9 cellular contexts compared by ENCODE assay signal in the genomic region with DNA sequence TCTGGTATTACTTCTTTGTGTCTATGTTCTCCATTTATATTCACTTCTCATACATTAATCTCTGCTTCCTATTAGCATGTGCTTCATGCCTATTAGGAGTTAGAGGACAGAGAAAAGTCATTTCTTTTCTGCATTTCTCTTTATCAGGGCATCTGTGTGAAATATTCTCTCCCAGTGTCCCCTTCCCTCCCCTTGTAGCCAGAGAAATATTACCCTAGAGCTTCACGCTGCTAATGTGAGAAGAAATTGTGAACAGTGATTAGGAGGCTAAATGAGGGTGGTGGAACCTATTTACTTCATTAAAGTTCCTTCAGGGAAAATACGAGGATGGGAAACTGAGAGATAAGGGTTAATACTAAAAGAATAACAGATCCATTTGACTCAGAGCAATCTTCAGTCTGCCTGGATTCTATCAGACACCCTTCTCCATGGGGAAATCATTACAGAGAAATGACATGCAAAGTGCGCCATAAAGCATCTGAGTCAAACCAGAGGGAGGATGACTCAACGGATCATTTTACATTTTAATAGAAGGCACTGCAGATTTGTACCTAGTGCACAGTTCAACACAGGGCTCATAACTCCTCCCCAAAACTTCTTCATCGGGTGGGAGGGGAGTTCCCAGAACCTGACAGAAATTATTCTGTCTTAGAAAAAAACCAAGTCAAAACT.
A peak's percentile ranks its signal among the peaks of the same experiment; 100 is the strongest.
DNase-seq lines count a peak whose midpoint lies in the region; ATAC-seq and TF ChIP-seq lines count a peak whose summit lies in the region.
"Had no signal": no experiment of that assay in that cellular context is flagged by ENCODE, and none has a peak within 500 bp of the region (broad histone marks: within the 10 kb centered on the region; RNA-seq: fewer than 3 reads in every experiment).

No MANE protein-coding gene starts in this region.

- CTCF ChIA-PET in A673 (lab: Charles Lee), result no interaction called here

- H3K27ac ChIP-seq in A673 (ENCODE audit: low read depth, low read length, poor library complexity, severe bottlenecking) (no peak overlapping the region), stomach (no peak overlapping the region), thyroid gland (no peak overlapping the region)

- POLR2A ChIA-PET in A673 (lab: Charles Lee; ENCODE audit: low non-redundant PET), result no interaction called here

- intact Hi-C loops in A673 (cut with micrococcal nuclease; ENCODE audit: unreplicated experiment), result no loop called here
- intact Hi-C loops in activated T-helper 1 cell treated with anti-CD3 and anti-CD28 coated beads, Interleukin-12 subunit alpha, Interleukin-12 subunit beta, Interleukin-2, Interleukin-4 antibody, amounts not matched to agents 30 ng/mL and 10 ng/mL and 1 ng/mL, durations not matched to agents 14 hours and 24 hours and 36 hours (cut with micrococcal nuclease), result loop anchor here (1.0 to 5.0 kb wide), 8 partner anchors 17 to 452 kb away; no protein-coding TSS in a partner anchor
- intact Hi-C loops in left colon (cut with DNase I, micrococcal nuclease), result no loop called here
- intact Hi-C loops in stomach (cut with DNase I; ENCODE audit: low total_unique reads), result no loop called here
- intact Hi-C loops in thyroid gland (cut with DNase I), result no loop called here

- peaks cover 58% of the 10 kb centered on the region for H3K36me3 Mint-ChIP-seq in activated T-helper 1 cell treated with anti-CD3 and anti-CD28 coated beads, Interleukin-12 subunit alpha, Interleukin-12 subunit beta, Interleukin-2, Interleukin-4 antibody, amounts not matched to agents 30 ng/mL and 10 ng/mL and 1 ng/mL, durations not matched to agents 14 hours and 24 hours and 36 hours (ENCODE audit: low read depth)

- H3K27me3 Mint-ChIP-seq in activated T-helper 1 cell treated with anti-CD3 and anti-CD28 coated beads, Interleukin-12 subunit alpha, Interleukin-12 subunit beta, Interleukin-2, Interleukin-4 antibody, amounts not matched to agents 30 ng/mL and 10 ng/mL and 1 ng/mL, durations not matched to agents 14 hours and 24 hours and 36 hours (ENCODE audit: insufficient read depth), result no peaks in the 10 kb centered on the region

- no peak for TF ChIP-seq CTCF in A673 (conservative IDR thresholded peaks at IDR 0.05; ENCODE audit: low read depth, low read length)
- no peak for TF ChIP-seq CTCF in HFF-Myc (IDR thresholded peaks at IDR 0.05; ENCODE audit: low read depth, low read length, missing control alignments)
- no peak for TF ChIP-seq CTCF in stomach (IDR thresholded peaks at IDR 0.05)
- no peak for TF ChIP-seq CTCF in thyroid gland (IDR thresholded peaks at IDR 0.05)

- H3K4me1 ChIP-seq in A673 (ENCODE audit: insufficient read depth, low read length, poor library complexity, severe bottlenecking) (peaks cover 11% of the 10 kb centered on the region), stomach (no peaks in the 10 kb centered on the region), thyroid gland (no peaks in the 10 kb centered on the region)

- DNase-seq in A673 (ENCODE audit: low spot score), result peak; percentile 91
- DNase-seq in HFF-Myc (ENCODE audit: extremely low read depth, low read depth), result peak; percentile 90
- no peak for DNase-seq in activated T-helper 1 cell treated with anti-CD3 and anti-CD28 coated beads, Interleukin-12 subunit alpha, Interleukin-12 subunit beta, Interleukin-2, Interleukin-4 antibody, amounts not matched to agents 30 ng/mL and 10 ng/mL and 1 ng/mL, durations not matched to agents 14 hours and 24 hours and 36 hours (ENCODE audit: low spot score)
- DNase-seq in left colon, result no peak
- DNase-seq in CD1c-positive myeloid dendritic cell (ENCODE audit: extremely low spot score), result no peak
- DNase-seq in stomach, result no peak
- no peak for DNase-seq in thyroid gland
- DNase-seq: effector CD4-positive, alpha-beta T cell had no signal

- no peak overlapping the region for H3K4me3 ChIP-seq in A673 (ENCODE audit: low read depth, low read length, poor library complexity, severe bottlenecking)
- H3K4me3 ChIP-seq in HFF-Myc (replicated peaks; ENCODE audit: low read depth, low read length), result no peak overlapping the region
- H3K4me3 ChIP-seq in stomach, result no peak overlapping the region
- H3K4me3 ChIP-seq in thyroid gland (replicated peaks in 1 of 3), result no peak overlapping the region

- H3K36me3 ChIP-seq in A673 (ENCODE audit: insufficient read depth, low read length, poor library complexity, severe bottlenecking) (no peaks in the 10 kb centered on the region), stomach (no peaks in the 10 kb centered on the region), thyroid gland (no peaks in the 10 kb centered on the region)

- no peak for TF ChIP-seq POLR2A in stomach (IDR thresholded peaks at IDR 0.05)
- no peak for TF ChIP-seq POLR2A in thyroid gland (IDR thresholded peaks at IDR 0.05)

- H3K27ac Mint-ChIP-seq in activated T-helper 1 cell treated with anti-CD3 and anti-CD28 coated beads, Interleukin-12 subunit alpha, Interleukin-12 subunit beta, Interleukin-2, Interleukin-4 antibody, amounts not matched to agents 30 ng/mL and 10 ng/mL and 1 ng/mL, durations not matched to agents 14 hours and 24 hours and 36 hours, result peak overlapping the region; percentile 95

- no peaks in the 10 kb centered on the region for H3K9me3 Mint-ChIP-seq in activated T-helper 1 cell treated with anti-CD3 and anti-CD28 coated beads, Interleukin-12 subunit alpha, Interleukin-12 subunit beta, Interleukin-2, Interleukin-4 antibody, amounts not matched to agents 30 ng/mL and 10 ng/mL and 1 ng/mL, durations not matched to agents 14 hours and 24 hours and 36 hours

- ATAC-seq in left colon (peak; percentile 72), HG02678 (IDR thresholded peaks at IDR 0.05; ENCODE audit: unreplicated experiment) (no peak)

- TF ChIP-seq EP300 in stomach (IDR thresholded peaks at IDR 0.05), result no peak

- no TSS peak for BruUV-seq in A673 (replicated peaks; lab: Mats Ljungman, UMichigan)

- 53 to 78% (median 73%) methylated on average over 5 of the region's 5 CpGs for WGBS in stomach, 5 donors
- 76 to 78% methylated on average over 5 of the region's 5 CpGs for WGBS in thyroid gland, 2 donors

- no peaks in the 10 kb centered on the region for H3K27me3 ChIP-seq in A673 (replicated peaks; ENCODE audit: insufficient read depth, low read depth, low read length, poor library complexity)
- no peaks in the 10 kb centered on the region for H3K27me3 ChIP-seq in stomach
- H3K27me3 ChIP-seq in thyroid gland, result no peaks in the 10 kb centered on the region

- peaks cover 77% of the 10 kb centered on the region for H3K4me1 Mint-ChIP-seq in activated T-helper 1 cell treated with anti-CD3 and anti-CD28 coated beads, Interleukin-12 subunit alpha, Interleukin-12 subunit beta, Interleukin-2, Interleukin-4 antibody, amounts not matched to agents 30 ng/mL and 10 ng/mL and 1 ng/mL, durations not matched to agents 14 hours and 24 hours and 36 hours (ENCODE audit: low read depth)

- peak overlapping the region; percentile 69 for H3K4me3 Mint-ChIP-seq in activated T-helper 1 cell treated with anti-CD3 and anti-CD28 coated beads, Interleukin-12 subunit alpha, Interleukin-12 subunit beta, Interleukin-2, Interleukin-4 antibody, amounts not matched to agents 30 ng/mL and 10 ng/mL and 1 ng/mL, durations not matched to agents 14 hours and 24 hours and 36 hours

- H3K9me3 ChIP-seq in A673 (ENCODE audit: low read depth, low read length, poor library complexity, severe bottlenecking) (no peaks in the 10 kb centered on the region), stomach (no peaks in the 10 kb centered on the region), thyroid gland (no peaks in the 10 kb centered on the region)

Comparison
In these comparisons a context has a peak if more than half of its experiments do, and no peak if none do; other contexts are left out.
1. DNase-seq: peak in A673 (single experiment) and HFF-Myc (single experiment); none in activated T-helper 1 cell treated with anti-CD3 and anti-CD28 coated beads, Interleukin-12 subunit alpha, Interleukin-12 subunit beta, Interleukin-2, Interleukin-4 antibody, amounts not matched to agents 30 ng/mL and 10 ng/mL and 1 ng/mL, durations not matched to agents 14 hours and 24 hours and 36 hours (single experiment), left colon (0 of 2), CD1c-positive myeloid dendritic cell (single experiment), stomach (single experiment) and thyroid gland (0 of 2).